Comparison of ENCODE assay signal across 22 cellular contexts in genomic region chr4:7516773-7517144, GRCh38.
"Had no signal": no experiment of that assay in that cellular context is flagged by ENCODE, and none has a peak within 500 bp of the region (broad histone marks: within the 10 kb centered on the region; RNA-seq: fewer than 3 reads in every experiment).

No MANE protein-coding gene starts in this region.

- H3K36me3 ChIP-seq: colonic mucosa, lower lobe of right lung, stomach, vagina had no signal

- H3K9me3 ChIP-seq: colonic mucosa, lower lobe of right lung, stomach, vagina had no signal

- H3K27ac Mint-ChIP-seq: activated CD4-positive, alpha-beta memory T cell treated with anti-CD3 and anti-CD28 coated beads, Interleukin-2, amount 10 ng/mL, durations not matched to agents 7 days and 5 days; activated CD4-positive, alpha-beta T cell treated with anti-CD3 and anti-CD28 coated beads for 36 hours; activated CD8-positive, alpha-beta memory T cell treated with anti-CD3 and anti-CD28 coated beads, Interleukin-2, amount 10 ng/mL, durations not matched to agents 7 days and 5 days; activated T-helper 17 cell treated with anti-CD3 and anti-CD28 coated beads, Interleukin-2, amount 50 U/mL, for 72 hours; naive thymus-derived CD8-positive, alpha-beta T cell had no signal

- H3K27me3 ChIP-seq: colonic mucosa, vagina had no signal

- H3K4me3 Mint-ChIP-seq: activated CD4-positive, alpha-beta memory T cell treated with anti-CD3 and anti-CD28 coated beads, Interleukin-2, amount 10 ng/mL, durations not matched to agents 7 days and 5 days; activated CD4-positive, alpha-beta T cell treated with anti-CD3 and anti-CD28 coated beads for 36 hours; activated CD8-positive, alpha-beta memory T cell treated with anti-CD3 and anti-CD28 coated beads, Interleukin-2, amount 10 ng/mL, durations not matched to agents 7 days and 5 days; activated T-helper 17 cell treated with anti-CD3 and anti-CD28 coated beads, Interleukin-2, amount 50 U/mL, for 72 hours; central memory CD8-positive, alpha-beta T cell; naive thymus-derived CD8-positive, alpha-beta T cell had no signal

- DNase-seq: activated CD4-positive, alpha-beta memory T cell treated with anti-CD3 and anti-CD28 coated beads, Interleukin-2, amount 10 ng/mL, durations not matched to agents 7 days and 5 days; activated CD4-positive, alpha-beta T cell treated with anti-CD3 and anti-CD28 coated beads for 36 hours; activated CD8-positive, alpha-beta memory T cell treated with anti-CD3 and anti-CD28 coated beads, Interleukin-2, amount 10 ng/mL, durations not matched to agents 7 days and 5 days; activated naive CD4-positive, alpha-beta T cell; activated T-cell treated with anti-CD3 and anti-CD28 coated beads, Interleukin-2, amount 50 U/mL, for 1 hour; colonic mucosa; erythroblast; lower lobe of right lung; naive thymus-derived CD8-positive, alpha-beta T cell; small intestine; stimulated activated CD4-positive, alpha-beta T cell treated with anti-CD3 and anti-CD28 coated beads, Interleukin-15, amount 100 ng/mL, for 24 hours; stimulated activated CD4-positive, alpha-beta T cell treated with anti-CD3 and anti-CD28 coated beads, Interleukin-2, amount 100 ng/mL, for 48 hours; stomach; SW 1271; T-helper 2 cell; trophoblast cell had no signal

- ATAC-seq: activated CD4-positive, alpha-beta T cell treated with anti-CD3 and anti-CD28 coated beads for 36 hours; activated CD8-positive, alpha-beta memory T cell treated with anti-CD3 and anti-CD28 coated beads, Interleukin-2, amount 10 ng/mL, durations not matched to agents 7 days and 5 days; activated T-helper 17 cell treated with anti-CD3 and anti-CD28 coated beads, Interleukin-2, amount 50 U/mL, for 72 hours; lower lobe of right lung; naive thymus-derived CD8-positive, alpha-beta T cell had no signal

- H3K4me3 ChIP-seq: colonic mucosa, lower lobe of right lung, stomach, vagina had no signal

- H3K4me1 Mint-ChIP-seq: activated CD4-positive, alpha-beta memory T cell treated with anti-CD3 and anti-CD28 coated beads, Interleukin-2, amount 10 ng/mL, durations not matched to agents 7 days and 5 days; activated CD4-positive, alpha-beta T cell treated with anti-CD3 and anti-CD28 coated beads for 36 hours; activated T-helper 17 cell treated with anti-CD3 and anti-CD28 coated beads, Interleukin-2, amount 50 U/mL, for 72 hours had no signal

- FAIRE-seq: endometrium, frontal cortex, small intestine had no signal

- H3K9me3 Mint-ChIP-seq: activated CD4-positive, alpha-beta memory T cell treated with anti-CD3 and anti-CD28 coated beads, Interleukin-2, amount 10 ng/mL, durations not matched to agents 7 days and 5 days; activated T-helper 17 cell treated with anti-CD3 and anti-CD28 coated beads, Interleukin-2, amount 50 U/mL, for 72 hours; central memory CD8-positive, alpha-beta T cell; naive thymus-derived CD8-positive, alpha-beta T cell had no signal

- H3K27ac ChIP-seq: colonic mucosa, lower lobe of right lung, stomach, vagina had no signal

- H3K36me3 Mint-ChIP-seq: activated CD8-positive, alpha-beta memory T cell treated with anti-CD3 and anti-CD28 coated beads, Interleukin-2, amount 10 ng/mL, durations not matched to agents 7 days and 5 days; brain; naive thymus-derived CD8-positive, alpha-beta T cell had no signal

- H3K4me1 ChIP-seq: colonic mucosa, lower lobe of right lung, vagina had no signal
